In the genomic region with DNA sequence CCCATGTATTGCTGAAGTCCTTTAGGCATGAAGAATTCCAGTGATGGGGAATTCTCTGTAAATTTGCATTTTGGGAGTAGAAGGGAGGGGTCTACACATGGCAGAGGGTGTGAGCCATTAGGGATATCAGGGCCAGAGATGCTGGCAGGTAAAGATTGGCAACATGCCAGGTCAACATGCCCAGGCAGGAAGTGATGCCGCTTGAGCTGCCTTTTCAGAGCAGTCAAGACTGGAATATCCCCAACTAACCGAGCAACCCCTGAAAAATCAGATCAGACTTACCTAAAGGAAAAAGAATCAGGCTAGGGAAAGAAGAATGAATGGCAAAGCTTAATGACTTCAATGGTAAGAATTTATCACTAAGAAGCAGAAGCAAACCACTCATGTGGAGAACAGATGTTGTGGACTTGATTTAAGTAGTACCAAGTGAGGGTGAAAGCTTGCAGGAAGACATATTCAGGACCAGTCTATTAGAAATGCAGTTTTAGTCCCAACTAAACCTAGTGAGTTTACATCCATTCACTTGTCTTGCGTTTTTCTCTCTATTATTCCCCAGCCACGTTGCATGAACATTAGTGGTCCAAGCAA, we compare ENCODE assay signal across 17 cellular contexts.
DNase-seq lines count a peak whose midpoint lies in the region; ATAC-seq, FAIRE-seq and TF ChIP-seq lines count a peak whose summit lies in the region.
"Had no signal": no experiment of that assay in that cellular context is flagged by ENCODE, and none has a peak within 500 bp of the region (broad histone marks: within the 10 kb centered on the region; RNA-seq: fewer than 3 reads in every experiment).

No MANE protein-coding gene starts in this region.

- no peak overlapping the region for H2BK120ac ChIP-seq in H1 (replicated peaks; ENCODE audit: low read depth, low read length)

- H3K27me3 ChIP-seq in H1 (replicated peaks in 1 of 4; ENCODE audit: control insufficient read depth in 3 of 4, extremely low read depth in 1 of 4, insufficient read depth in 3 of 4, low read length in 3 of 4) (no peaks in the 10 kb centered on the region), osteoblast (ENCODE audit: insufficient read depth, low read length) (no peaks in the 10 kb centered on the region)

- H3K4me2 ChIP-seq in H1 (ENCODE audit: insufficient read depth in 1 of 2, low read depth in 2 of 2, low read length in 2 of 2) (no peak overlapping the region), osteoblast (ENCODE audit: insufficient read depth, low read length) (no peak overlapping the region)

- H3K56ac ChIP-seq in H1 (replicated peaks; ENCODE audit: insufficient read length, low read depth, low read length): no peak overlapping the region

- no peak overlapping the region for H3K4ac ChIP-seq in H1 (replicated peaks; ENCODE audit: insufficient read length, low read depth, low read length)

- no peak overlapping the region for H2BK15ac ChIP-seq in H1 (ENCODE audit: low read length)

- H2BK12ac ChIP-seq in H1 (ENCODE audit: low read depth, low read length): no peak overlapping the region

- no peak overlapping the region for H3K18ac ChIP-seq in H1 (ENCODE audit: extremely low read depth, low read length)

- no peaks in the 10 kb centered on the region for H4K20me1 ChIP-seq in H1 (replicated peaks in 1 of 2; ENCODE audit: control insufficient read depth in 1 of 2, insufficient read depth in 2 of 2, low read length in 2 of 2)
- H4K20me1 ChIP-seq in osteoblast (ENCODE audit: insufficient read depth, low read length): no peaks in the 10 kb centered on the region

- TF ChIP-seq CTCF in GM12865 (IDR thresholded peaks at IDR 0.05; ENCODE audit: insufficient read depth, low read depth, low read length, missing control alignments): no peak
- TF ChIP-seq CTCF in H1 (IDR thresholded peaks at IDR 0.05; ENCODE audit: control extremely low read depth in 1 of 3, insufficient read depth in 1 of 3, low read depth in 1 of 3, low read length in 3 of 3): no peak
- TF ChIP-seq CTCF in osteoblast (IDR thresholded peaks at IDR 0.05; ENCODE audit: extremely low read depth, low read depth, low read length): no peak

- H3K9me3 ChIP-seq in H1 (ENCODE audit: insufficient read depth in 2 of 2, low read depth in 1 of 2, low read length in 1 of 2): no peaks in the 10 kb centered on the region
- H3K9me3 ChIP-seq in osteoblast (ENCODE audit: low read depth, low read length): no peaks in the 10 kb centered on the region

- H3K36me3 ChIP-seq in H1 (ENCODE audit: control insufficient read depth in 2 of 4, insufficient read depth in 4 of 4, low read length in 3 of 4) (no peaks in the 10 kb centered on the region), osteoblast (ENCODE audit: insufficient read depth, low read length) (no peaks in the 10 kb centered on the region)
- H3K36me3 ChIP-seq: WERI-Rb-1 had no signal

- 90% methylated on average over 4 of the region's 4 CpGs; no CpG with 5 or more reads in 1 of the 2 experiments for WGBS in H1 (ENCODE audit: extremely low coverage in 1 of 2, insufficient coverage in 1 of 2, insufficient read length in 1 of 2, insufficient replicate concordance in 2 of 2, low coverage in 1 of 2, low lambda C conversion rate in 2 of 2, missing lambda C conversion rate in 1 of 2), 2 experiments

- H3K79me1 ChIP-seq in H1 (ENCODE audit: low read depth, low read length): no peaks in the 10 kb centered on the region

- no peak overlapping the region for H3K14ac ChIP-seq in H1 (ENCODE audit: insufficient read length)

- POLR2A ChIA-PET in H1 (lab: Charles Lee; ENCODE audit: partially characterized antibody): no interaction called here

- H2BK20ac ChIP-seq in H1 (ENCODE audit: low read length): no peak overlapping the region

- TF ChIP-seq EP300 in H1 (IDR thresholded peaks at IDR 0.05; ENCODE audit: borderline replicate concordance in 1 of 2, low read depth in 2 of 2, low read length in 2 of 2): no peak

- TF ChIP-seq POLR2A in H1 (IDR thresholded peaks at IDR 0.05; ENCODE audit: control extremely low read depth in 1 of 2, low read depth in 2 of 2, low read length in 2 of 2): no peak

- no peak overlapping the region for H3K9ac ChIP-seq in H1 (replicated peaks in 1 of 4; ENCODE audit: extremely low read depth in 1 of 4, low read depth in 3 of 4, low read length in 3 of 4)

- H3K23ac ChIP-seq in H1 (ENCODE audit: insufficient read length): no peak overlapping the region

- H3K79me2 ChIP-seq in H1 (ENCODE audit: control insufficient read depth in 1 of 2, insufficient read depth in 2 of 2, low read length in 2 of 2) (no peaks in the 10 kb centered on the region), osteoblast (ENCODE audit: insufficient read depth, low read length) (no peaks in the 10 kb centered on the region)

- H3K4me3 ChIP-seq in GM12865 (ENCODE audit: low read depth, low read length) (no peak overlapping the region), H1 (ENCODE audit: extremely low read depth in 1 of 4, insufficient read depth in 2 of 4, low read depth in 3 of 4, low read length in 4 of 4) (no peak overlapping the region), osteoblast (ENCODE audit: insufficient read depth, low read length) (no peak overlapping the region)
- H3K4me3 ChIP-seq: skin epidermis had no signal

- H4K8ac ChIP-seq in H1 (ENCODE audit: extremely low read depth, insufficient read depth, low read length): no peak overlapping the region

- H4K91ac ChIP-seq in H1 (replicated peaks; ENCODE audit: insufficient read length, low read length): no peak overlapping the region

- H2AFZ ChIP-seq in H1 (ENCODE audit: low read length) (peak overlapping the region; percentile 60; the same call in 1 of the 2 replicates), osteoblast (ENCODE audit: low read length) (no peak overlapping the region)

- no peak for ATAC-seq in HG03520 (IDR thresholded peaks at IDR 0.05; ENCODE audit: unreplicated experiment)
- ATAC-seq: Panc1 had no signal

- H3K23me2 ChIP-seq in H1 (ENCODE audit: low read depth, low read length): no peaks in the 10 kb centered on the region

- FAIRE-seq in H1 (lab: Jason Lieb, UNC): no peak
- FAIRE-seq: frontal cortex had no signal

- H3K27ac ChIP-seq in H1 (ENCODE audit: low read depth, low read length) (no peak overlapping the region), osteoblast (ENCODE audit: low read depth, low read length) (no peak overlapping the region)
- H3K27ac ChIP-seq: WERI-Rb-1 had no signal

- no peak overlapping the region for H2AK5ac ChIP-seq in H1 (ENCODE audit: low read depth, low read length)

- DNase-seq in COLO668 (lab: John Stamatoyannopoulos, UW; ENCODE audit: unreplicated experiment) (peak; percentile 58), GM12865 (ENCODE audit: low read depth) (peak; percentile 3), NCI-H345 treated with DMSO at 0.1 percent for 48 hours (lab: John Stamatoyannopoulos, UW; ENCODE audit: unreplicated experiment) (peak; percentile 88), H1 (ENCODE audit: low read depth in 1 of 2, low spot score in 2 of 2) (no peak), osteoblast (ENCODE audit: insufficient read length, low spot score, missing footprints) (no peak), HUDEP-2 (lab: John Stamatoyannopoulos, UW; ENCODE audit: unreplicated experiment in 76 of 76) (no peak)
- no peak for DNase-seq in NK-92 treated with Interleukin-12 subunit alpha and Interleukin-12 subunit beta, amount 100 ng/mL, for 24 hours (lab: John Stamatoyannopoulos, UW)
- DNase-seq: caudate nucleus; effector memory CD4-positive, alpha-beta T cell; posterior cingulate gyrus; stimulated activated CD4-positive, alpha-beta T cell treated with anti-CD3 and anti-CD28 coated beads, Interleukin-4, amount 100 ng/mL, for 24 hours; stimulated activated CD8-positive, alpha-beta memory T cell treated with anti-CD3 and anti-CD28 coated beads, Interleukin-4, amount 100 ng/mL, for 48 hours; WERI-Rb-1 had no signal

- no peak overlapping the region for H4K5ac ChIP-seq in H1 (ENCODE audit: insufficient read length, low read depth, low read length)

- no peak overlapping the region for H2BK5ac ChIP-seq in H1 (ENCODE audit: low read depth, low read length)

- TF ChIP-seq RAD21 in H1 (IDR thresholded peaks at IDR 0.05 in 1 of 2, conservative IDR thresholded peaks at IDR 0.05 in 1 of 2; ENCODE audit: low read depth in 2 of 2, low read length in 2 of 2): no peak

- no peaks in the 10 kb centered on the region for H3K4me1 ChIP-seq in H1 (replicated peaks in 1 of 4; ENCODE audit: control insufficient read depth in 3 of 4, insufficient read depth in 4 of 4, low read length in 3 of 4)
- H3K4me1 ChIP-seq in osteoblast (ENCODE audit: insufficient read depth, low read length): no peaks in the 10 kb centered on the region

- CTCF ChIA-PET in H1 (lab: Charles Lee; ENCODE audit: partially characterized antibody): interaction anchor here (1.4 kb wide), 1 partner anchor 62 kb away, joined by 3 read pairs; no protein-coding TSS in a partner anchor

TF ChIP-seq in H1, 55 proteins besides CTCF, POLR2A, EP300 and RAD21:
- TF ChIP-seq NANOG (IDR thresholded peaks at IDR 0.05; ENCODE audit: insufficient read depth, low read depth, low read length, poor library complexity, severe bottlenecking) (no peak), E2F6 (IDR thresholded peaks at IDR 0.05) (no peak), CREB1 (IDR thresholded peaks at IDR 0.05) (no peak), SIRT6 (IDR thresholded peaks at IDR 0.05; ENCODE audit: low read length) (no peak), ATF3 (IDR thresholded peaks at IDR 0.05; ENCODE audit: insufficient read depth, low read depth, low read length) (no peak), SRF (IDR thresholded peaks at IDR 0.05; ENCODE audit: low read depth, low read length) (no peak), TBP (IDR thresholded peaks at IDR 0.05; ENCODE audit: low read depth, low read length) (no peak), RNF2 (IDR thresholded peaks at IDR 0.05; ENCODE audit: borderline replicate concordance, low read depth, low read length, missing control alignments, poor library complexity, severe bottlenecking) (no peak)

Comparison
In these comparisons a context has a peak if more than half of its experiments do, and no peak if none do; other contexts are left out.
1. DNase-seq: peak in COLO668 (single experiment), GM12865 (single experiment) and NCI-H345 treated with DMSO at 0.1 percent for 48 hours (single experiment); none in H1 (0 of 2), osteoblast (single experiment), NK-92 treated with Interleukin-12 subunit alpha and Interleukin-12 subunit beta, amount 100 ng/mL, for 24 hours (single experiment) and HUDEP-2 (0 of 76).